Comparison of ENCODE assay signal across 1 cellular context in the genomic region with DNA sequence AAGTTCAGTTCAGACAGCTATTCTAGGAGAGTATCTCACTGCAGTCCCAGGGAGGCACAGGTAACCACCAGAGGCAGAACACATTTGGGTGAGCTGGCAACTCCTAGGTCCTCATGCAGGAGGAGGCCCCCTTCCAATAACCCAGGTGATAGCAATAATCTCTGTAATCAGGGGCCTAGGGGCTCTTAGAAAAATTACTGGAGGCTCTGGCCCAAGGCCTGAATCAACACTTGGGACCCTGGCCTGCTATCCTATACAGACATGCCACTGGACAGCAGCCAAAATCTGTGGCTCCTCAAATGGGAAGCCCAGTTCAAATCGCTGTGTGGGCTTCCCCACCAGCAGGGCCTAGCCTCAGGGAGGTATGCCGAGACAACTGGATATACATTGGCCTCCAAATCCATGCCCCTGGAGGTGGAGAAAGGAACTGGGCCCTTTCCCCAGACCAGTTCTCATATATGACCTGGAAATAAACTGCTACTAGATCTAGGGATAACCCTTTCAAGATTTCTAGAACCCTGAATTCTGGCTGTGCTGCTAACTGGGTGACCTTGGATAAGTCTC.
TF ChIP-seq lines count a peak whose summit lies in the region.

No MANE protein-coding gene starts in this region.

TF ChIP-seq in HEK293, 187 proteins besides CTCF, POLR2A, EP300 and RAD21 (continued from another document):
- TF ChIP-seq ZNF449 (tag by site-specific recombination; IDR thresholded peaks at IDR 0.05) (peak; percentile 62; the same call in 1 of the 2 replicates), PRDM10 (tag by site-specific recombination; IDR thresholded peaks at IDR 0.05) (peak; percentile 56), HOXA7 (CRISPR knock-in tag; IDR thresholded peaks at IDR 0.05; ENCODE audit: borderline replicate concordance) (no peak), BCL11A (tag by site-specific recombination; IDR thresholded peaks at IDR 0.05; ENCODE audit: low read depth) (no peak), ZNF335 (tag by site-specific recombination; conservative IDR thresholded peaks at IDR 0.05) (no peak; the same call in none of the 2 replicates), ZBTB10 (tag by site-specific recombination; IDR thresholded peaks at IDR 0.05) (no peak), ZNF610 (tag by site-specific recombination; IDR thresholded peaks at IDR 0.05; ENCODE audit: borderline replicate concordance) (0 out of 2 replicates have a peak, but pooled peaks have one; percentile 22), ZSCAN5A (tag by site-specific recombination; IDR thresholded peaks at IDR 0.05) (no peak), ZXDB (tag by site-specific recombination; IDR thresholded peaks at IDR 0.05) (0 out of 2 replicates have a peak, but pooled peaks have one; percentile 23), ZNF221 (tag by site-specific recombination; IDR thresholded peaks at IDR 0.05; ENCODE audit: borderline replicate concordance) (no peak), ZNF596 (tag by site-specific recombination; IDR thresholded peaks at IDR 0.05) (no peak), GLIS1 (tag by site-specific recombination; IDR thresholded peaks at IDR 0.05) (peak; percentile 75), PATZ1 (tag by site-specific recombination; IDR thresholded peaks at IDR 0.05) (0 out of 2 replicates have a peak, but pooled peaks have one; percentile 14), ZNF175 (tag by site-specific recombination; IDR thresholded peaks at IDR 0.05) (no peak), KLF17 (tag by site-specific recombination; IDR thresholded peaks at IDR 0.05) (no peak), ZNF394 (tag by site-specific recombination; IDR thresholded peaks at IDR 0.05; ENCODE audit: borderline replicate concordance) (0 out of 2 replicates have a peak, but pooled peaks have one; percentile 7), ZEB2 (tag by site-specific recombination; IDR thresholded peaks at IDR 0.05) (0 out of 2 replicates have a peak, but pooled peaks have one; percentile 38)
- TF ChIP-seq, protein P1, sequence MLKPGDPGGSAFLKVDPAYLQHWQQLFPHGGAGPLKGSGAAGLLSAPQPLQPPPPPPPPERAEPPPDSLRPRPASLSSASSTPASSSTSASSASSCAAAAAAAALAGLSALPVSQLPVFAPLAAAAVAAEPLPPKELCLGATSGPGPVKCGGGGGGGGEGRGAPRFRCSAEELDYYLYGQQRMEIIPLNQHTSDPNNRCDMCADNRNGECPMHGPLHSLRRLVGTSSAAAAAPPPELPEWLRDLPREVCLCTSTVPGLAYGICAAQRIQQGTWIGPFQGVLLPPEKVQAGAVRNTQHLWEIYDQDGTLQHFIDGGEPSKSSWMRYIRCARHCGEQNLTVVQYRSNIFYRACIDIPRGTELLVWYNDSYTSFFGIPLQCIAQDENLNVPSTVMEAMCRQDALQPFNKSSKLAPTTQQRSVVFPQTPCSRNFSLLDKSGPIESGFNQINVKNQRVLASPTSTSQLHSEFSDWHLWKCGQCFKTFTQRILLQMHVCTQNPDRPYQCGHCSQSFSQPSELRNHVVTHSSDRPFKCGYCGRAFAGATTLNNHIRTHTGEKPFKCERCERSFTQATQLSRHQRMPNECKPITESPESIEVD (tag by site-specific recombination; IDR thresholded peaks at IDR 0.05), result no peak
TF ChIP-seq in HEK293: peak in this region for 19.
